1 cellular context compared by ENCODE assay signal in genomic region chr13:33931397-33931987, GRCh38.
TF ChIP-seq lines count a peak whose summit lies in the region.

No MANE protein-coding gene starts in this region.

TF ChIP-seq in K562, 482 proteins besides CTCF, POLR2A, EP300 and RAD21 (continued from another document):
- TF ChIP-seq AFF1 (IDR thresholded peaks at IDR 0.05; ENCODE audit: low read depth in 1 of 2, partially characterized antibody in 2 of 2) (no peak), CCNT2 (IDR thresholded peaks at IDR 0.05; ENCODE audit: borderline replicate concordance, extremely low read depth, insufficient read length, low read depth, low read length) (no peak), CGGBP1 (CRISPR knock-in tag; IDR thresholded peaks at IDR 0.05) (no peak), POLR3G (IDR thresholded peaks at IDR 0.05; ENCODE audit: extremely low read depth, insufficient read length, insufficient replicate concordance) (no peak), MCM7 (IDR thresholded peaks at IDR 0.05) (no peak), POLR2G (IDR thresholded peaks at IDR 0.05; ENCODE audit: low read depth, low read length) (no peak), MXI1 (IDR thresholded peaks at IDR 0.05; ENCODE audit: low read depth, low read length) (no peak), ATF3 (IDR thresholded peaks at IDR 0.05) (no peak), ATF3 (CRISPR knock-in tag; conservative IDR thresholded peaks at IDR 0.05) (no peak), DIDO1 (tag; IDR thresholded peaks at IDR 0.05; ENCODE audit: low read depth) (no peak), ZNF134 (CRISPR knock-in tag; conservative IDR thresholded peaks at IDR 0.05) (no peak), KDM4B (IDR thresholded peaks at IDR 0.05; ENCODE audit: borderline replicate concordance in 2 of 2, low read depth in 1 of 2) (no peak), ZNF707 (CRISPR knock-in tag; conservative IDR thresholded peaks at IDR 0.05) (no peak), RAD51 (IDR thresholded peaks at IDR 0.05; ENCODE audit: borderline replicate concordance, low read depth) (no peak)
